Comparison of ENCODE assay signal across 10 cellular contexts in genomic region chrX:109347618-109348017, GRCh38.
DNase-seq lines count a peak whose midpoint lies in the region; ATAC-seq and TF ChIP-seq lines count a peak whose summit lies in the region.
"Had no signal": no experiment of that assay in that cellular context is flagged by ENCODE, and none has a peak within 500 bp of the region (broad histone marks: within the 10 kb centered on the region; RNA-seq: fewer than 3 reads in every experiment).

No MANE protein-coding gene starts in this region.

- intact Hi-C loops in sciatic nerve (cut with DNase I), result no loop called here

- H3K4me3 ChIP-seq in HFF-Myc (replicated peaks; ENCODE audit: low read depth, low read length) (no peak overlapping the region), astrocyte of the cerebellum (ENCODE audit: low read depth, low read length) (no peak overlapping the region), BE2C (ENCODE audit: low read depth, low read length) (no peak overlapping the region)

- H3K27me3 ChIP-seq in BE2C, result no peaks in the 10 kb centered on the region

- DNase-seq in AG08395 (ENCODE audit: low spot score), result peak; percentile 50
- peak; percentile 20 for DNase-seq in HFF-Myc (ENCODE audit: extremely low read depth, low read depth)
- peak; percentile 31 for DNase-seq in astrocyte of the cerebellum (ENCODE audit: low read depth)
- DNase-seq in islet precursor cell, result peak; percentile 93
- no peak for DNase-seq in BE2C
- DNase-seq in NCI-H2029 (lab: John Stamatoyannopoulos, UW), result no peak
- no peak for DNase-seq in sciatic nerve (ENCODE audit: low spot score)
- DNase-seq: CD4-positive, alpha-beta memory T cell; NCI-H1105 had no signal

- ATAC-seq in HG03095 (IDR thresholded peaks at IDR 0.05; ENCODE audit: unreplicated experiment) (no peak), sciatic nerve (no peak)

- in situ Hi-C loops in astrocyte of the cerebellum (cut with HindIII; ENCODE audit: low sequenced_read_pairs), result no loop called here

- no peaks in the 10 kb centered on the region for H3K36me3 ChIP-seq in BE2C

- no peaks in the 10 kb centered on the region for H3K9me3 ChIP-seq in BE2C

- no peak for TF ChIP-seq CTCF in HFF-Myc (IDR thresholded peaks at IDR 0.05; ENCODE audit: low read depth, low read length, missing control alignments)
- no peak for TF ChIP-seq CTCF in astrocyte of the cerebellum (IDR thresholded peaks at IDR 0.05; ENCODE audit: low read depth, low read length, missing control alignments)
- no peak for TF ChIP-seq CTCF in BE2C (IDR thresholded peaks at IDR 0.05; ENCODE audit: low read depth, low read length)

- H3K4me1 ChIP-seq in BE2C, result no peaks in the 10 kb centered on the region

Comparison
In these comparisons a context has a peak if more than half of its experiments do, and no peak if none do; other contexts are left out.
1. DNase-seq: peak in AG08395 (single experiment), HFF-Myc (single experiment), astrocyte of the cerebellum (single experiment) and islet precursor cell (single experiment); none in BE2C (single experiment), NCI-H2029 (single experiment) and sciatic nerve (single experiment).